9 cellular contexts compared by ENCODE assay signal in the genomic region with DNA sequence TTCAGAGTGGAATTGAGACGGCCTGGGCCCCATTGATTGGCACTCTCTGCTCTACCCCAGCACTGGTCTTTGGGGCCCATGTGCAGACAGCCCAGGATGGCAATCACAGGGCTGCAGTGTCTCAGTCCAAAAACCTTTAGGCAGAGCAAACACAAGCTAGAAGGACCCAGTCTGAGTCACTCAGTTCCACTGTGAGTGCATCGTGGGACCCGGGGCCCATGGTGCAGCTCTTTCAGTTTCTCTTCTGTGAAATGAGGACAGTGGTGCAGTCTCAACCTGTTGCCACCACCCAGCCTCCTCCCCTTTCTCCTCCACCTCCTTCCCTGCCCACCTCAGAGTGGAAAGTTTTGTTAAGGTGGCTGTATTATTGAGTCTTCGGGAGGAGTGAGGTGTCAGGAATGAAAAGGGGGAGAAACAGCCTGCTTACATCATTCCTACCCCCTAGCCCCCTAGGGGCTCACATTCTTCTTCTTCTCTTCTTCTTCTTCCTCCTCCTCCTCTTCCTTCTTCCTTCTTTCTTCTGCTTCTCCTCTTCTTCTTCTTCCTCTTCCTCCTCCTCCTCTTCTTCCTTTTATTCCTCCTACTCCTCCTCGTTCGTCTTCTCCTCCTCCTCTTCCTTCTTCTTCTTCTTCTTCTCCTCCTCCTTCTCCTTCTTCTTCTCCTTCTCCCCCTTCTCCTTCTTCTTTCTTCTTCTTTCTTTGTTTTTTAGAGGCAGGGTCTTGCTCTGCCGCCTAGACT. TPM values are rescaled to one million over a fixed set of nuclear protein-coding genes. Genes with fewer than 3 reads are reported as not detected.
A peak's percentile ranks its signal among the peaks of the same experiment; 100 is the strongest.
DNase-seq lines count a peak whose midpoint lies in the region; ATAC-seq, FAIRE-seq and TF ChIP-seq lines count a peak whose summit lies in the region.
"Had no signal": no experiment of that assay in that cellular context is flagged by ENCODE, and none has a peak within 500 bp of the region (broad histone marks: within the 10 kb centered on the region; RNA-seq: fewer than 3 reads in every experiment).

No MANE protein-coding gene starts in this region.

- no peaks in the 10 kb centered on the region for H3K79me1 ChIP-seq in mesenchymal stem cell (replicated peaks; ENCODE audit: low read length, poor library complexity, severe bottlenecking)

- no peak overlapping the region for H2BK5ac ChIP-seq in mesenchymal stem cell (ENCODE audit: low read depth, low read length, poor library complexity, severe bottlenecking)

- H3K9me3 ChIP-seq in mesenchymal stem cell (ENCODE audit: control insufficient read depth, low read length) (no peaks in the 10 kb centered on the region), hepatocyte (ENCODE audit: low read depth) (no peaks in the 10 kb centered on the region)

- H3K79me2 ChIP-seq in hepatocyte: no peaks in the 10 kb centered on the region

- H3K27me3 ChIP-seq in foreskin keratinocyte (peaks cover 16% of the 10 kb centered on the region), mesenchymal stem cell (ENCODE audit: control insufficient read depth in 1 of 2, insufficient read depth in 1 of 2, low read length in 2 of 2) (peaks cover 0 to 13% of the 10 kb centered on the region in 2 experiments), hepatocyte (no peaks in the 10 kb centered on the region)
- H3K27me3 ChIP-seq: cardiac muscle cell had no signal

- no peak overlapping the region for H3K18ac ChIP-seq in mesenchymal stem cell (ENCODE audit: low read depth in 1 of 2, low read length in 2 of 2)

- H4K91ac ChIP-seq in mesenchymal stem cell (ENCODE audit: low read length): no peak overlapping the region

- H3K4ac ChIP-seq in mesenchymal stem cell (ENCODE audit: low read depth in 1 of 2, low read length in 2 of 2): no peak overlapping the region

- H3K27ac ChIP-seq in foreskin keratinocyte (no peak overlapping the region), mesenchymal stem cell (ENCODE audit: low read length, poor library complexity, severe bottlenecking) (no peak overlapping the region), hepatocyte (no peak overlapping the region)
- H3K27ac ChIP-seq: cardiac muscle cell had no signal

- H2BK15ac ChIP-seq in mesenchymal stem cell (ENCODE audit: low read depth, poor library complexity, severe bottlenecking): no peak overlapping the region

- FAIRE-seq in GM12891 (lab: Jason Lieb, UNC): peak; percentile 88

- H3K9ac ChIP-seq in mesenchymal stem cell (ENCODE audit: low read length): no peak overlapping the region

- H3K14ac ChIP-seq in mesenchymal stem cell (ENCODE audit: low read length in 2 of 2): peak overlapping the region in 1 of 2 experiments; percentile 19

- no peak overlapping the region for H2AK5ac ChIP-seq in mesenchymal stem cell (ENCODE audit: low read length, severe bottlenecking)

- H3K4me2 ChIP-seq in mesenchymal stem cell (ENCODE audit: low read length, poor library complexity, severe bottlenecking): no peak overlapping the region
- H3K4me2 ChIP-seq in hepatocyte: no peak overlapping the region

- H3K9me2 ChIP-seq in hepatocyte (replicated peaks; ENCODE audit: insufficient read depth): no peaks in the 10 kb centered on the region

- WGBS in mesenchymal stem cell: 88% methylated on average over 7 of the region's 7 CpGs
- WGBS in hepatocyte (ENCODE audit: low lambda C conversion rate, missing lambda C conversion rate): 73% methylated on average over 7 of the region's 7 CpGs

- no peak overlapping the region for H4K8ac ChIP-seq in mesenchymal stem cell (ENCODE audit: low read length)

- DNase-seq in GM12891 (ENCODE audit: insufficient read length, low spot score) (peak; percentile 46), T-helper 22 cell (ENCODE audit: low read depth) (peak; percentile 34), foreskin keratinocyte (no peak), NCI-H187 treated with DMSO at 0.1 percent for 48 hours (lab: John Stamatoyannopoulos, UW) (no peak), mesenchymal stem cell (no peak), OCI-M2 (lab: John Stamatoyannopoulos, UW; ENCODE audit: unreplicated experiment) (no peak), hepatocyte (ENCODE audit: low spot score) (no peak)

- no peak overlapping the region for H2BK12ac ChIP-seq in mesenchymal stem cell (ENCODE audit: low read length in 2 of 2)

- TF ChIP-seq CTCF in foreskin keratinocyte (conservative IDR thresholded peaks at IDR 0.05) (no peak), hepatocyte (IDR thresholded peaks at IDR 0.05; ENCODE audit: poor library complexity) (no peak)

- H3K36me3 ChIP-seq in mesenchymal stem cell (ENCODE audit: control insufficient read depth in 1 of 2, insufficient read depth in 2 of 2, low read depth in 1 of 2, low read length in 2 of 2): no peaks in the 10 kb centered on the region
- H3K36me3 ChIP-seq in hepatocyte (replicated peaks; ENCODE audit: insufficient read depth, low read depth): no peaks in the 10 kb centered on the region
- H3K36me3 ChIP-seq: cardiac muscle cell had no signal

- H4K20me1 ChIP-seq in hepatocyte (ENCODE audit: insufficient read depth, poor library complexity, severe bottlenecking): no peaks in the 10 kb centered on the region

- H3K4me1 ChIP-seq in foreskin keratinocyte (no peaks in the 10 kb centered on the region), mesenchymal stem cell (ENCODE audit: control insufficient read depth, insufficient read depth, low read depth, low read length) (no peaks in the 10 kb centered on the region), hepatocyte (ENCODE audit: insufficient read depth) (no peaks in the 10 kb centered on the region)

- H3K23ac ChIP-seq in mesenchymal stem cell (ENCODE audit: low read length in 2 of 2): no peak overlapping the region

- ATAC-seq in HG02588 (IDR thresholded peaks at IDR 0.05; ENCODE audit: unreplicated experiment) (peak; percentile 87), foreskin keratinocyte (peak; percentile 25)

- H2BK120ac ChIP-seq in mesenchymal stem cell (ENCODE audit: low read depth, low read length): no peak overlapping the region

- H3K4me3 ChIP-seq in mesenchymal stem cell (ENCODE audit: insufficient read depth in 1 of 2, low read depth in 1 of 2, low read length in 2 of 2) (no peak overlapping the region), hepatocyte (no peak overlapping the region)
- H3K4me3 ChIP-seq: cardiac muscle cell had no signal

- no peak for TF ChIP-seq POLR2A in GM12891 (IDR thresholded peaks at IDR 0.05; ENCODE audit: low read depth, low read length)

- H2AFZ ChIP-seq in mesenchymal stem cell (ENCODE audit: low read depth, low read length) (no peak overlapping the region), hepatocyte (no peak overlapping the region)

TF ChIP-seq in GM12891, 5 proteins besides CTCF, POLR2A, EP300 and RAD21:
- TF ChIP-seq TAF1 (IDR thresholded peaks at IDR 0.05; ENCODE audit: low read depth, low read length): no peak
- TF ChIP-seq POLR2AphosphoS5 (IDR thresholded peaks at IDR 0.05; ENCODE audit: low read depth, low read length): no peak
- no peak for TF ChIP-seq POU2F2 (IDR thresholded peaks at IDR 0.05; ENCODE audit: low read depth, low read length)
- TF ChIP-seq PAX5 (IDR thresholded peaks at IDR 0.05; ENCODE audit: insufficient read depth, low read length, severe bottlenecking): no peak
- TF ChIP-seq SPI1 (IDR thresholded peaks at IDR 0.05; ENCODE audit: low read depth, low read length): no peak

RNA-seq across cellular contexts. Expression of gene CARD11, which starts 19.5 kb away (rescaled TPM):
- polyA plus RNA-seq in GM12891 (2012; ENCODE audit: low read depth, missing spikeins): 46.2 TPM
- total RNA-seq in foreskin keratinocyte (22.3 and 27.7 TPM in 2 replicates), hepatocyte (5.3 and 10.9 TPM in 2 replicates)
- polyA plus RNA-seq in foreskin keratinocyte (12.5 and 14.6 TPM in 2 replicates), hepatocyte (9.2 and 9.6 TPM in 2 replicates)
- polyA plus RNA-seq in mesenchymal stem cell (2013, experiment 1 of 2): 1.2 TPM
- polyA plus RNA-seq in mesenchymal stem cell (2013, experiment 2 of 2): 1.1 TPM
- polyA plus RNA-seq: cardiac muscle cell had no signal

Comparison
In these comparisons a context has a peak if more than half of its experiments do, and no peak if none do; other contexts are left out.
1. DNase-seq: peak in GM12891 (single experiment) and T-helper 22 cell (single experiment); none in foreskin keratinocyte (0 of 2), NCI-H187 treated with DMSO at 0.1 percent for 48 hours (single experiment), mesenchymal stem cell (single experiment), OCI-M2 (single experiment) and hepatocyte (single experiment).